ENCODE assay signal across 11 cellular contexts in genomic region chr12:26150737-26151450, GRCh38. TPM values are rescaled to one million over a fixed set of nuclear protein-coding genes. Genes with fewer than 3 reads are reported as not detected.
DNase-seq lines count a peak whose midpoint lies in the region; ATAC-seq and TF ChIP-seq lines count a peak whose summit lies in the region.
"Had no signal": no experiment of that assay in that cellular context is flagged by ENCODE, and none has a peak within 500 bp of the region (broad histone marks: within the 10 kb centered on the region; RNA-seq: fewer than 3 reads in every experiment).

No MANE protein-coding gene starts in this region.

- H3K9me3 ChIP-seq in IMR-90 (ENCODE audit: control insufficient read depth, insufficient read depth, low read length): no peaks in the 10 kb centered on the region

- intact Hi-C loops in IMR-90 (cut with micrococcal nuclease): loop anchor here (2.0 to 5.0 kb wide), 2 partner anchors 24 to 41 kb away; no protein-coding TSS in a partner anchor

- no peak overlapping the region for H3K9ac ChIP-seq in IMR-90 (ENCODE audit: low read depth, low read length)

- H3K27ac ChIP-seq in ACC112 (ENCODE audit: low read depth, low read length): peak overlapping the region; percentile 60
- no peak overlapping the region for H3K27ac ChIP-seq in IMR-90 (ENCODE audit: insufficient read depth, low read length)
- H3K27ac ChIP-seq in caudate nucleus (ENCODE audit: low read depth, low read length): peak overlapping the region; percentile 11

- peak overlapping the region; percentile 81; the same call in 1 of the 2 replicates for H3K14ac ChIP-seq in IMR-90 (replicated peaks; ENCODE audit: low read depth, low read length)

- peak overlapping the region; percentile 60; the same call in 1 of the 2 replicates for H2BK20ac ChIP-seq in IMR-90 (ENCODE audit: low read depth, low read length)

- POLR2A ChIA-PET in IMR-90 (lab: Charles Lee; ENCODE audit: unreplicated experiment): no interaction called here

- TF ChIP-seq RAD21 in IMR-90 (IDR thresholded peaks at IDR 0.05; ENCODE audit: low read length): no peak

- peak overlapping the region; percentile 41; the same call in 1 of the 2 replicates for H2BK120ac ChIP-seq in IMR-90 (ENCODE audit: low read depth, low read length)

- H4K20me1 ChIP-seq in IMR-90 (ENCODE audit: insufficient read depth, low read length): no peaks in the 10 kb centered on the region

- no peak for TF ChIP-seq CTCF in IMR-90 (conservative IDR thresholded peaks at IDR 0.05; ENCODE audit: low read depth, low read length)
- no peak for TF ChIP-seq CTCF in kidney epithelial cell (IDR thresholded peaks at IDR 0.05; ENCODE audit: insufficient read depth, low read length, poor library complexity, severe bottlenecking)

- no peak overlapping the region for H2AK5ac ChIP-seq in IMR-90 (ENCODE audit: low read depth, low read length)

- H3K9me1 ChIP-seq in IMR-90 (ENCODE audit: insufficient read depth, low read length): peaks cover 15% of the 10 kb centered on the region

- no peak overlapping the region for H4K8ac ChIP-seq in IMR-90 (ENCODE audit: low read depth in 2 of 2, low read length in 2 of 2)

- ATAC-seq in IMR-90 (ENCODE audit: low read depth) (peak; percentile 47), HG03175 (IDR thresholded peaks at IDR 0.05; ENCODE audit: unreplicated experiment) (no peak), GM21367 (IDR thresholded peaks at IDR 0.05; ENCODE audit: unreplicated experiment) (no peak)

- peak; percentile 79 for DNase-seq in IMR-90
- peak in 1 of 61 donors; percentile 2 for DNase-seq in caudate nucleus (lab: John Stamatoyannopoulos, UW)
- DNase-seq in kidney epithelial cell (ENCODE audit: low read depth): peak; percentile 25
- DNase-seq in middle frontal gyrus (ENCODE audit: extremely low spot score, low spot score): no peak
- DNase-seq in stimulated activated CD4-positive, alpha-beta T cell treated with anti-CD3 and anti-CD28 coated beads, Interleukin-4, amount 100 ng/mL, for 4 hours: no peak
- DNase-seq: cerebellar nuclear complex, NCI-H510A treated with DMSO at 0.1 percent for 48 hours, SIG-M5 had no signal

- 0 out of 3 replicates have a peak overlapping the region, but pooled peaks have one; percentile 80 for H2BK15ac ChIP-seq in IMR-90 (ENCODE audit: low read depth, low read length)

- no TSS peak for BruUV-seq in IMR-90 (replicated peaks; lab: Mats Ljungman, UMichigan)

- no peak for TF ChIP-seq POLR2A in IMR-90 (IDR thresholded peaks at IDR 0.05; ENCODE audit: low read depth, low read length)

- no peaks in the 10 kb centered on the region for H3K36me3 ChIP-seq in ACC112 (ENCODE audit: insufficient read depth, low read length)
- no peaks in the 10 kb centered on the region for H3K36me3 ChIP-seq in IMR-90 (ENCODE audit: control insufficient read depth, insufficient read depth, low read length)
- H3K36me3 ChIP-seq in kidney epithelial cell (ENCODE audit: control insufficient read depth, insufficient read depth, low read length): no peaks in the 10 kb centered on the region

- in situ Hi-C loops in IMR-90 (cut with MboI; ENCODE audit: low sequenced_read_pairs): no loop called here

- H3K4me3 ChIP-seq in ACC112 (ENCODE audit: low read depth, low read length): no peak overlapping the region
- no peak overlapping the region for H3K4me3 ChIP-seq in IMR-90 (ENCODE audit: insufficient read depth, low read depth, low read length)
- no peak overlapping the region for H3K4me3 ChIP-seq in kidney epithelial cell (ENCODE audit: low read depth, low read length)

- H4K91ac ChIP-seq in IMR-90 (ENCODE audit: insufficient read depth, low read depth, low read length): no peak overlapping the region

- H3K27me3 ChIP-seq in ACC112 (ENCODE audit: insufficient read depth, low read length) (no peaks in the 10 kb centered on the region), IMR-90 (ENCODE audit: control insufficient read depth, insufficient read depth, low read length) (no peaks in the 10 kb centered on the region; the same call in 1 of the 2 replicates), kidney epithelial cell (ENCODE audit: control insufficient read depth, insufficient read depth, low read length) (no peaks in the 10 kb centered on the region)

- H3K4ac ChIP-seq in IMR-90 (ENCODE audit: low read depth, low read length): peak overlapping the region; percentile 50; the same call in 1 of the 2 replicates

- H2BK5ac ChIP-seq in IMR-90 (ENCODE audit: low read depth, low read length, poor library complexity, severe bottlenecking): peak overlapping the region; percentile 63

- H3K18ac ChIP-seq in IMR-90 (ENCODE audit: low read depth, low read length): peak overlapping the region; percentile 77; the same call in 1 of the 2 replicates

- no peaks in the 10 kb centered on the region for H3K79me2 ChIP-seq in ACC112 (ENCODE audit: control insufficient read depth, insufficient read depth, low read length, unreplicated experiment)

- CTCF ChIA-PET in IMR-90 (lab: Yijun Ruan, JAX): interaction anchor here (0.6 kb wide), 1 partner anchor 45 kb away, joined by 3 read pairs; the partner anchor contains the start of gene SSPN

- peak overlapping the region; percentile 45 for H2AFZ ChIP-seq in ACC112 (ENCODE audit: low read length, unreplicated experiment)
- H2AFZ ChIP-seq in IMR-90 (replicated peaks; ENCODE audit: low read length, poor library complexity): no peak overlapping the region

- H3K4me2 ChIP-seq in IMR-90 (ENCODE audit: low read depth, low read length): peak overlapping the region; percentile 1; the same call in 1 of the 2 replicates

- no peak overlapping the region for H3K56ac ChIP-seq in IMR-90 (ENCODE audit: extremely low read depth, insufficient read depth, low read length)

- H3K4me1 ChIP-seq in ACC112 (ENCODE audit: control insufficient read depth, insufficient read depth, low read length, unreplicated experiment) (peaks cover 38% of the 10 kb centered on the region), IMR-90 (ENCODE audit: control insufficient read depth, insufficient read depth, low read length) (peaks cover 19% of the 10 kb centered on the region)

- H2AK9ac ChIP-seq in IMR-90 (replicated peaks; ENCODE audit: low read depth, low read length, poor library complexity): no peak overlapping the region

- H4K5ac ChIP-seq in IMR-90 (ENCODE audit: low read depth, low read length): no peak overlapping the region

- dilution Hi-C loops in IMR-90 (cut with HindIII; ENCODE audit: low sequenced_read_pairs, unreplicated experiment): no loop called here

- H3K23ac ChIP-seq in IMR-90 (ENCODE audit: low read depth, low read length): no peak overlapping the region

- H3K79me1 ChIP-seq in IMR-90 (ENCODE audit: low read depth in 1 of 2, low read length in 2 of 2): no peaks in the 10 kb centered on the region

- WGBS in IMR-90 (ENCODE audit: extremely low coverage in 2 of 2, insufficient read length in 1 of 2), 2 experiments: no CpG with 5 or more reads among the region's 2 CpGs

TF ChIP-seq in IMR-90, 13 proteins besides CTCF, POLR2A, EP300 and RAD21:
- TF ChIP-seq RCOR1 (IDR thresholded peaks at IDR 0.05; ENCODE audit: insufficient replicate concordance, low read length): no peak
- TF ChIP-seq USF2 (IDR thresholded peaks at IDR 0.05; ENCODE audit: low read depth, low read length): no peak
- TF ChIP-seq NFE2L2 (IDR thresholded peaks at IDR 0.05; ENCODE audit: low read depth, low read length): no peak
- TF ChIP-seq CEBPB (IDR thresholded peaks at IDR 0.05; ENCODE audit: low read depth, low read length): peak; percentile 36; the same call in 1 of the 2 replicates
- TF ChIP-seq BHLHE40 (IDR thresholded peaks at IDR 0.05; ENCODE audit: low read depth, low read length): 0 out of 2 replicates have a peak, but pooled peaks have one; percentile 11

RNA-seq across cellular contexts. Expression of gene BHLHE41, which starts 26.1 kb away (rescaled TPM):
- total RNA-seq in IMR-90 (2012; rRNA removed): 0.72 and 1.1 TPM in 2 replicates
- polyA plus RNA-seq in IMR-90 (2012; rRNA removed): 3.8 and 5.2 TPM in 2 replicates
- polyA plus RNA-seq in IMR-90 (2012; cell fraction: cytosol; rRNA removed): 0.64 and 1.6 TPM in 2 replicates
- polyA plus RNA-seq in IMR-90 (2012; cell fraction: nucleus; rRNA removed; ENCODE audit: low replicate concordance): 5.6 and 8.7 TPM in 2 replicates
- total RNA-seq in kidney epithelial cell: 1.6 and 9.0 TPM in 2 replicates

RNA-seq across cellular contexts. Expression of gene SSPN, which starts 44.5 kb away (rescaled TPM):
- 5.6 and 7.8 TPM in 2 replicates for total RNA-seq in IMR-90 (2012; rRNA removed)
- polyA plus RNA-seq in IMR-90 (2012; rRNA removed): 3.5 and 4.1 TPM in 2 replicates
- 2.8 and 4.8 TPM in 2 replicates for polyA plus RNA-seq in IMR-90 (2012; cell fraction: cytosol; rRNA removed)
- polyA plus RNA-seq in IMR-90 (2012; cell fraction: nucleus; rRNA removed; ENCODE audit: low replicate concordance): 0.85 and 2.2 TPM in 2 replicates
- 1.7 and 7.1 TPM in 2 replicates for total RNA-seq in kidney epithelial cell

Comparison
In these comparisons a context has a peak if more than half of its experiments do, and no peak if none do; other contexts are left out.
1. DNase-seq: peak in IMR-90 (single experiment) and kidney epithelial cell (single experiment); none in middle frontal gyrus (single experiment) and stimulated activated CD4-positive, alpha-beta T cell treated with anti-CD3 and anti-CD28 coated beads, Interleukin-4, amount 100 ng/mL, for 4 hours (0 of 2).